In the genomic region with DNA sequence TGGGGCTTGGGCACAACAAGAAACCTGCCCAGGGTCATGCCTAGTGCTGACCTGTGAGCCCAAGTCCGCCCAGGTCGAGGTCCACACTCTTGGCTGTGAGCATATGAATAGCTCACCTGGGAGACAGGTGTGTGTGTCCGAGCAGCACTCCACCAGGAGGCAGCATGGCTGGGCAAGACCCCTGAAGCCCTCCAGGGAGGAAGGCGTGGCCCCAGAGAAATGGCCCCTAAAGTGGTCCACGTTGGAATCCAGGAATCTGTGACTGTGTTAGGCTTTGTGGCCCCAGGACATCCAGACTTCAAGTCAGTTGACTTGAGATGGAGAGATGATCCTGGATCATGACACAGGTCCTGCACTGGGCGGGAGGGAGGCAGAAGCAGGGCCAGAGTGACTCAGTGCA, we compare ENCODE assay signal across 14 cellular contexts.
"Had no signal": no experiment of that assay in that cellular context is flagged by ENCODE, and none has a peak within 500 bp of the region (broad histone marks: within the 10 kb centered on the region; RNA-seq: fewer than 3 reads in every experiment).

No MANE protein-coding gene starts in this region.

- H3K4me3 ChIP-seq: lung, SK-N-MC had no signal

- H3K36me3 Mint-ChIP-seq: activated naive CD8-positive, alpha-beta T cell treated with anti-CD3 and anti-CD28 coated beads, Interleukin-2, amount 10 ng/mL, durations not matched to agents 7 days and 5 days; brain; immature natural killer cell had no signal

- H3K9me3 Mint-ChIP-seq: activated naive CD8-positive, alpha-beta T cell treated with anti-CD3 and anti-CD28 coated beads, Interleukin-2, amount 10 ng/mL, durations not matched to agents 7 days and 5 days; activated T-cell treated with anti-CD3 and anti-CD28 coated beads, Interleukin-2, amount 50 U/mL, for 72 hours; immature natural killer cell had no signal

- H3K9ac ChIP-seq: parathyroid adenoma had no signal

- H3K79me2 ChIP-seq: parathyroid adenoma had no signal

- H3K4me1 ChIP-seq: foreskin keratinocyte, parathyroid adenoma had no signal

- H3K27ac Mint-ChIP-seq: activated naive CD8-positive, alpha-beta T cell treated with anti-CD3 and anti-CD28 coated beads, Interleukin-2, amount 10 ng/mL, durations not matched to agents 7 days and 5 days; activated T-cell treated with anti-CD3 and anti-CD28 coated beads, Interleukin-2, amount 50 U/mL, for 72 hours; brain; immature natural killer cell; stimulated activated naive CD8-positive, alpha-beta T cell treated with anti-CD3 and anti-CD28 coated beads, Interleukin-15, Interleukin-2, amounts not matched to agents 100 ng/mL and 50 ng/mL, for 24 hours had no signal

- H3K27me3 ChIP-seq: foreskin keratinocyte had no signal

- H3K27ac ChIP-seq: foreskin keratinocyte, parathyroid adenoma, SK-N-MC had no signal

- H3K4me1 Mint-ChIP-seq: brain had no signal

- DNase-seq: activated CD4-positive, alpha-beta T cell treated with anti-CD3 and anti-CD28 coated beads, Interleukin-2, amount 50 U/mL, for 1 hour; activated naive CD8-positive, alpha-beta T cell treated with anti-CD3 and anti-CD28 coated beads, Interleukin-2, amount 10 ng/mL, durations not matched to agents 7 days and 5 days; activated T-cell treated with anti-CD3 and anti-CD28 coated beads, Interleukin-2, amount 50 U/mL, for 72 hours; effector CD8-positive, alpha-beta T cell; foreskin keratinocyte; immature natural killer cell; left cardiac atrium had no signal

- H3K27me3 Mint-ChIP-seq: activated naive CD8-positive, alpha-beta T cell treated with anti-CD3 and anti-CD28 coated beads, Interleukin-2, amount 10 ng/mL, durations not matched to agents 7 days and 5 days; stimulated activated naive CD8-positive, alpha-beta T cell treated with anti-CD3 and anti-CD28 coated beads, Interleukin-15, Interleukin-2, amounts not matched to agents 100 ng/mL and 50 ng/mL, for 24 hours had no signal

- H3K4me3 Mint-ChIP-seq: activated naive CD8-positive, alpha-beta T cell treated with anti-CD3 and anti-CD28 coated beads, Interleukin-2, amount 10 ng/mL, durations not matched to agents 7 days and 5 days; activated T-cell treated with anti-CD3 and anti-CD28 coated beads, Interleukin-2, amount 50 U/mL, for 72 hours; brain; central memory CD8-positive, alpha-beta T cell; immature natural killer cell; stimulated activated naive CD8-positive, alpha-beta T cell treated with anti-CD3 and anti-CD28 coated beads, Interleukin-15, Interleukin-2, amounts not matched to agents 100 ng/mL and 50 ng/mL, for 24 hours had no signal

- ATAC-seq: activated CD4-positive, CD25-positive, alpha-beta regulatory T cell treated with anti-CD3 and anti-CD28 coated beads, Interleukin-2, amount 50 U/mL, for 24 hours; activated T-cell treated with anti-CD3 and anti-CD28 coated beads, Interleukin-2, amount 50 U/mL, for 72 hours; foreskin keratinocyte; left cardiac atrium had no signal

- H2AFZ ChIP-seq: parathyroid adenoma had no signal
